In genomic region chr18:58838165-58838860, GRCh38 we compare ENCODE assay signal across 13 cellular contexts.
"Had no signal": no experiment of that assay in that cellular context is flagged by ENCODE, and none has a peak within 500 bp of the region (broad histone marks: within the 10 kb centered on the region; RNA-seq: fewer than 3 reads in every experiment).

No MANE protein-coding gene starts in this region.

- H3K4me1 Mint-ChIP-seq: activated naive CD4-positive, alpha-beta T cell treated with anti-CD3 and anti-CD28 coated beads, Interleukin-2, amount 10 ng/mL, durations not matched to agents 7 days and 5 days; immature natural killer cell; memory B cell had no signal

- H3K36me3 ChIP-seq: thoracic aorta had no signal

- H3K27ac Mint-ChIP-seq: activated naive CD4-positive, alpha-beta T cell treated with anti-CD3 and anti-CD28 coated beads, Interleukin-2, amount 10 ng/mL, durations not matched to agents 7 days and 5 days; activated T-helper 2 cell treated with anti-CD3 and anti-CD28 coated beads, Interferon-gamma antibody, Interleukin-2, Interleukin-4, amounts not matched to agents 10 μg/mL and 5 μg/mL and 100 μg/mL, durations not matched to agents 14 hours and 24 hours and 36 hours; dendritic cell treated with granulocyte-macrophage colony-stimulating factor and Interleukin-4, amounts not matched to agents 40 ng/mL and 50 ng/mL, for 4 days; immature natural killer cell; memory B cell; nephron; stimulated activated naive CD8-positive, alpha-beta T cell treated with anti-CD3 and anti-CD28 coated beads, Interleukin-15, Interleukin-2, amounts not matched to agents 100 ng/mL and 50 ng/mL, for 24 hours; T-helper 1 cell treated with Interleukin-12 subunit alpha and Interleukin-12 subunit beta and Interleukin-4 antibody, amounts not matched to agents 30 μg/mL and 1 μg/mL, for 36 hours had no signal

- DNase-seq: activated CD4-positive, alpha-beta T cell treated with anti-CD3 and anti-CD28 coated beads, Interleukin-2, amount 50 U/mL, for 1 hour; activated CD4-positive, CD25-positive, alpha-beta regulatory T cell; activated naive CD4-positive, alpha-beta T cell treated with anti-CD3 and anti-CD28 coated beads, Interleukin-2, amount 10 ng/mL, durations not matched to agents 7 days and 5 days; immature natural killer cell; stimulated activated CD4-positive, alpha-beta T cell treated with anti-CD3 and anti-CD28 coated beads, Interleukin-4, amount 100 ng/mL, for 1 hour; stimulated activated CD8-positive, alpha-beta memory T cell treated with anti-CD3 and anti-CD28 coated beads, Interleukin-4, amount 100 ng/mL, for 48 hours had no signal

- H3K27ac ChIP-seq: thoracic aorta had no signal

- H3K4me3 Mint-ChIP-seq: activated naive CD4-positive, alpha-beta T cell treated with anti-CD3 and anti-CD28 coated beads, Interleukin-2, amount 10 ng/mL, durations not matched to agents 7 days and 5 days; dendritic cell treated with granulocyte-macrophage colony-stimulating factor and Interleukin-4, amounts not matched to agents 40 ng/mL and 50 ng/mL, for 4 days; immature natural killer cell; memory B cell; nephron; stimulated activated naive CD8-positive, alpha-beta T cell treated with anti-CD3 and anti-CD28 coated beads, Interleukin-15, Interleukin-2, amounts not matched to agents 100 ng/mL and 50 ng/mL, for 24 hours; T-helper 1 cell treated with Interleukin-12 subunit alpha and Interleukin-12 subunit beta and Interleukin-4 antibody, amounts not matched to agents 30 μg/mL and 1 μg/mL, for 36 hours had no signal

- H3K27me3 Mint-ChIP-seq: memory B cell had no signal

- H3K36me3 Mint-ChIP-seq: activated naive CD4-positive, alpha-beta T cell treated with anti-CD3 and anti-CD28 coated beads, Interleukin-2, amount 10 ng/mL, durations not matched to agents 7 days and 5 days; immature natural killer cell; memory B cell had no signal

- H3K9me3 ChIP-seq: thoracic aorta had no signal

- H3K9me3 Mint-ChIP-seq: activated naive CD4-positive, alpha-beta T cell treated with anti-CD3 and anti-CD28 coated beads, Interleukin-2, amount 10 ng/mL, durations not matched to agents 7 days and 5 days; activated T-helper 2 cell treated with anti-CD3 and anti-CD28 coated beads, Interferon-gamma antibody, Interleukin-2, Interleukin-4, amounts not matched to agents 10 μg/mL and 5 μg/mL and 100 μg/mL, durations not matched to agents 14 hours and 24 hours and 36 hours; dendritic cell treated with granulocyte-macrophage colony-stimulating factor and Interleukin-4, amounts not matched to agents 40 ng/mL and 50 ng/mL, for 4 days; immature natural killer cell; memory B cell; stimulated activated naive CD8-positive, alpha-beta T cell treated with anti-CD3 and anti-CD28 coated beads, Interleukin-15, Interleukin-2, amounts not matched to agents 100 ng/mL and 50 ng/mL, for 24 hours; T-helper 1 cell treated with Interleukin-12 subunit alpha and Interleukin-12 subunit beta and Interleukin-4 antibody, amounts not matched to agents 30 μg/mL and 1 μg/mL, for 36 hours had no signal

- H3K4me3 ChIP-seq: thoracic aorta had no signal
